Comparison of ENCODE assay signal across 1 cellular context in the genomic region with DNA sequence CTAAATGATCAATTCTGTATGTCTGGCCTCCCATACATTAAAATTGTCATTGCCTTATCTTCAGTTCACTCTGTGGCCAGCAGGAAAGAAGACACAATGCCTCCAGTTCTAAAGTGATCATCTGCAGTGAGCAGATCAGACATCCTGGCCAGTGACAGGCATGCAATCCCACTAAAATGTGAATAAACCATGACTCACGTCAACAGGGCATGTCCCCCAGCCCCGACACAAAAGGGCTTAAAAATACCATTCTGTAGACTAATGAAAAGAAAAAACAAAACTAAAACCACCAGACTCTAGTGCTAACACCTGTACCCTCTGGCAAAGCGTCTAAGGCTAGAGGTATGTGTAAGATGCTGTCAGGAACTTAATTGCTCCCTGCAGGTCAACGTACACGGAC.
TF ChIP-seq lines count a peak whose summit lies in the region.

No MANE protein-coding gene starts in this region.

TF ChIP-seq in HCT116, 20 proteins besides CTCF, POLR2A, EP300 and RAD21 (continued from another document):
- no peak for TF ChIP-seq REST (IDR thresholded peaks at IDR 0.05; ENCODE audit: low read depth)
